11 cellular contexts compared by ENCODE assay signal in the genomic region with DNA sequence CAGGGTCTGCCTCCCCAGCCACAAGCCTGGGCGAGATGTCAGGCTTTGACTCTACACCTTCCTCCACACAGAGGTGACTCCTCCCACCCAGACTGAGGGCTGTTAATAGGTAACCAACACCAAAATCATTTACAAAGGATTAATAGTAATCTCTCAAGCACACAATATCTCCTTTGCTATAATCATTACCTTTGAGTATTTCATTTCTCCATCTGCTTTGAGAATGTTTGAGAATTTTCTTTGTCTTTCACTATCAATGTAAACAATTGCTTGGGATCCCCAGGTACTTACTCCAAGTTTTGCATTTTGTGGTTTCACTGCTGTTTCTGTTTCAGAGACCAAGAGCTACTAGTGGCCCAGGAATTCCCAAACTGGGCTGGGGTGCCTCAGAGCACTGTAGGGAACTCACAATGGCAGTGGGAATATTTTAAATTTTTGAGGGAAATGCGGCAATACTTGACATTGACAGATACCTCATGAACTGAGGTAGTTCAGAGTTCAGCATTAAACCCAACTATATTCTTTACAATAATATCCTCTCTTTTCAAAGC.
DNase-seq lines count a peak whose midpoint lies in the region; ATAC-seq and TF ChIP-seq lines count a peak whose summit lies in the region.
"Had no signal": no experiment of that assay in that cellular context is flagged by ENCODE, and none has a peak within 500 bp of the region (broad histone marks: within the 10 kb centered on the region; RNA-seq: fewer than 3 reads in every experiment).

No MANE protein-coding gene starts in this region.

- DNase-seq in mesenchymal stem cell (no peak), NCI-H1092 treated with DMSO at 0.1 percent for 48 hours (lab: John Stamatoyannopoulos, UW) (no peak), SJCRH30 (no peak), upper lobe of right lung (no peak), NCI-H774 (lab: John Stamatoyannopoulos, UW) (no peak)
- DNase-seq: GM23248, NCI-H2029, thyroid gland had no signal

- H4K91ac ChIP-seq in mesenchymal stem cell (ENCODE audit: low read length): no peak overlapping the region

- H3K18ac ChIP-seq in mesenchymal stem cell (ENCODE audit: low read depth in 1 of 2, low read length in 2 of 2): no peak overlapping the region

- H4K8ac ChIP-seq in mesenchymal stem cell (ENCODE audit: low read length): no peak overlapping the region

- no peak overlapping the region for H3K23ac ChIP-seq in mesenchymal stem cell (ENCODE audit: low read length in 2 of 2)

- H3K4ac ChIP-seq in mesenchymal stem cell (ENCODE audit: low read depth in 1 of 2, low read length in 2 of 2): no peak overlapping the region

- H3K27me3 ChIP-seq in mesenchymal stem cell (ENCODE audit: control insufficient read depth in 1 of 2, insufficient read depth in 1 of 2, low read length in 2 of 2) (peaks cover 4 to 5% of the 10 kb centered on the region in 2 experiments), SJCRH30 (no peaks in the 10 kb centered on the region), upper lobe of right lung (no peaks in the 10 kb centered on the region)
- H3K27me3 ChIP-seq: thyroid gland had no signal

- no peak overlapping the region for H3K4me2 ChIP-seq in mesenchymal stem cell (ENCODE audit: low read length, poor library complexity, severe bottlenecking)

- TF ChIP-seq CTCF in upper lobe of right lung (IDR thresholded peaks at IDR 0.05): no peak

- peak overlapping the region; percentile 57 for H3K27ac ChIP-seq in mesenchymal stem cell (ENCODE audit: low read length, poor library complexity, severe bottlenecking)
- H3K27ac ChIP-seq in SJCRH30: no peak overlapping the region
- no peak overlapping the region for H3K27ac ChIP-seq in upper lobe of right lung
- H3K27ac ChIP-seq: GM23248, thyroid gland had no signal

- no peak overlapping the region for H2BK5ac ChIP-seq in mesenchymal stem cell (ENCODE audit: low read depth, low read length, poor library complexity, severe bottlenecking)

- peak; percentile 95 for ATAC-seq in GM18909 (IDR thresholded peaks at IDR 0.05; ENCODE audit: poor library complexity, unreplicated experiment)
- ATAC-seq in HG02571 (IDR thresholded peaks at IDR 0.05; ENCODE audit: unreplicated experiment): peak; percentile 50
- ATAC-seq in HG03520 (IDR thresholded peaks at IDR 0.05; ENCODE audit: unreplicated experiment): peak; percentile 74
- no peak for ATAC-seq in upper lobe of right lung

- no peaks in the 10 kb centered on the region for H3K79me1 ChIP-seq in mesenchymal stem cell (replicated peaks; ENCODE audit: low read length, poor library complexity, severe bottlenecking)

- H3K4me1 ChIP-seq in mesenchymal stem cell (ENCODE audit: control insufficient read depth, insufficient read depth, low read depth, low read length) (peaks cover 7% of the 10 kb centered on the region), SJCRH30 (no peaks in the 10 kb centered on the region), upper lobe of right lung (no peaks in the 10 kb centered on the region)
- H3K4me1 ChIP-seq: thyroid gland had no signal

- 89% methylated on average over 1 of the region's 2 CpGs for WGBS in mesenchymal stem cell

- H3K36me3 ChIP-seq in mesenchymal stem cell (ENCODE audit: control insufficient read depth in 1 of 2, insufficient read depth in 2 of 2, low read depth in 1 of 2, low read length in 2 of 2) (no peaks in the 10 kb centered on the region), SJCRH30 (no peaks in the 10 kb centered on the region), upper lobe of right lung (no peaks in the 10 kb centered on the region)
- H3K36me3 ChIP-seq: thyroid gland had no signal

- H3K4me3 ChIP-seq in mesenchymal stem cell (ENCODE audit: insufficient read depth in 1 of 2, low read depth in 1 of 2, low read length in 2 of 2): no peak overlapping the region
- no peak overlapping the region for H3K4me3 ChIP-seq in SJCRH30
- H3K4me3 ChIP-seq in upper lobe of right lung: no peak overlapping the region
- H3K4me3 ChIP-seq: GM23248, thyroid gland had no signal

- no peak overlapping the region for H3K14ac ChIP-seq in mesenchymal stem cell (ENCODE audit: low read length in 2 of 2)

- no peak overlapping the region for H3K9ac ChIP-seq in mesenchymal stem cell (ENCODE audit: low read length)
- H3K9ac ChIP-seq: GM23248 had no signal

- H2BK120ac ChIP-seq in mesenchymal stem cell (ENCODE audit: low read depth, low read length): no peak overlapping the region

- H2BK15ac ChIP-seq in mesenchymal stem cell (ENCODE audit: low read depth, poor library complexity, severe bottlenecking): no peak overlapping the region

- no peak overlapping the region for H2BK12ac ChIP-seq in mesenchymal stem cell (ENCODE audit: low read length in 2 of 2)

- intact Hi-C loops in upper lobe of right lung (cut with DNase I): no loop called here

- no peak overlapping the region for H2AFZ ChIP-seq in mesenchymal stem cell (ENCODE audit: low read depth, low read length)
- H2AFZ ChIP-seq: GM23248 had no signal

- H2AK5ac ChIP-seq in mesenchymal stem cell (ENCODE audit: low read length, severe bottlenecking): no peak overlapping the region

- H3K9me3 ChIP-seq in mesenchymal stem cell (ENCODE audit: control insufficient read depth, low read length) (no peaks in the 10 kb centered on the region), SJCRH30 (replicated peaks) (no peaks in the 10 kb centered on the region), upper lobe of right lung (no peaks in the 10 kb centered on the region)
- H3K9me3 ChIP-seq: thyroid gland had no signal
